In the genomic region with DNA sequence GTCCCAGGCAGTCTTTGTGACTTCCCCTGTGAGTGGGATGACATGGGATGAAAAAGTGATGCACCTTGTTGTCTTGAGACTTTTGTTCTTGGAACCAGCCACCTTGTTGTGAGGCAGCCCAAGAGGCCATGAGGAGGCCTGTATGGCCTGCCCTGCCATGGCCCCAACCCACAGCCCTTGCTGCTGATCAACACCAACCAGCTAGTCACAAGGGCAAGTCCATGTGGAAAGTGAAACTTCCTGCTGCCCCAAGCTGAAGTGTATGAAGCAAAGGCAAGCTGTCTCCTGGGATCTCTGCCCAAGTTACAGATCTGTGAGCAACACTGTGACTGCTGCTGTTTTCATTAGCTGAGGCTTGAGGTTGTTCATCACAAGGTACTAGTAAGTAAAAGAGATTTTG, we compare ENCODE assay signal across 15 cellular contexts. TPM values are rescaled to one million over a fixed set of nuclear protein-coding genes. Genes with fewer than 3 reads are reported as not detected.
A peak's percentile ranks its signal among the peaks of the same experiment; 100 is the strongest.
DNase-seq lines count a peak whose midpoint lies in the region; ATAC-seq and TF ChIP-seq lines count a peak whose summit lies in the region.
"Had no signal": no experiment of that assay in that cellular context is flagged by ENCODE, and none has a peak within 500 bp of the region (broad histone marks: within the 10 kb centered on the region; RNA-seq: fewer than 3 reads in every experiment).

No MANE protein-coding gene starts in this region.

- H3K36me3 ChIP-seq in upper lobe of right lung = no peaks in the 10 kb centered on the region
- H3K36me3 ChIP-seq: gastrocnemius medialis had no signal

- no peak for TF ChIP-seq CTCF in upper lobe of right lung (IDR thresholded peaks at IDR 0.05)

- peak; percentile 51 for ATAC-seq in activated naive CD8-positive, alpha-beta T cell treated with anti-CD3 and anti-CD28 coated beads, Interleukin-2, amount 10 ng/mL, durations not matched to agents 7 days and 5 days (ENCODE audit: low read depth)
- ATAC-seq in activated CD8-positive, alpha-beta memory T cell treated with anti-CD3 and anti-CD28 coated beads, Interleukin-2, amount 10 ng/mL, durations not matched to agents 7 days and 5 days = no peak
- peak; percentile 44 for ATAC-seq in upper lobe of right lung
- ATAC-seq: gastrocnemius medialis had no signal

- no peaks in the 10 kb centered on the region for H3K36me3 Mint-ChIP-seq in activated naive CD8-positive, alpha-beta T cell treated with anti-CD3 and anti-CD28 coated beads, Interleukin-2, amount 10 ng/mL, durations not matched to agents 7 days and 5 days
- H3K36me3 Mint-ChIP-seq in activated naive CD8-positive, alpha-beta T cell treated with anti-CD3 and anti-CD28 coated beads for 36 hours = no peaks in the 10 kb centered on the region
- no peaks in the 10 kb centered on the region for H3K36me3 Mint-ChIP-seq in activated CD8-positive, alpha-beta memory T cell treated with anti-CD3 and anti-CD28 coated beads, Interleukin-2, amount 10 ng/mL, durations not matched to agents 7 days and 5 days

- CTCF ChIA-PET in activated CD8-positive, alpha-beta memory T cell treated with anti-CD3 and anti-CD28 coated beads, Interleukin-2, amount 10 ng/mL, durations not matched to agents 7 days and 5 days (lab: Charles Lee) = no interaction called here

- no peak overlapping the region for H3K27ac ChIP-seq in upper lobe of right lung
- H3K27ac ChIP-seq: gastrocnemius medialis, VCaP had no signal

- no peaks in the 10 kb centered on the region for H3K4me1 ChIP-seq in upper lobe of right lung
- H3K4me1 ChIP-seq: gastrocnemius medialis had no signal

- H3K4me3 Mint-ChIP-seq in activated naive CD8-positive, alpha-beta T cell treated with anti-CD3 and anti-CD28 coated beads, Interleukin-2, amount 10 ng/mL, durations not matched to agents 7 days and 5 days = no peak overlapping the region
- H3K4me3 Mint-ChIP-seq in activated naive CD8-positive, alpha-beta T cell treated with anti-CD3 and anti-CD28 coated beads for 36 hours = no peak overlapping the region
- H3K4me3 Mint-ChIP-seq in activated CD8-positive, alpha-beta memory T cell treated with anti-CD3 and anti-CD28 coated beads, Interleukin-2, amount 10 ng/mL, durations not matched to agents 7 days and 5 days = no peak overlapping the region
- H3K4me3 Mint-ChIP-seq: B cell had no signal

- no peaks in the 10 kb centered on the region for H3K9me3 Mint-ChIP-seq in activated naive CD8-positive, alpha-beta T cell treated with anti-CD3 and anti-CD28 coated beads, Interleukin-2, amount 10 ng/mL, durations not matched to agents 7 days and 5 days
- no peaks in the 10 kb centered on the region for H3K9me3 Mint-ChIP-seq in activated naive CD8-positive, alpha-beta T cell treated with anti-CD3 and anti-CD28 coated beads for 36 hours
- H3K9me3 Mint-ChIP-seq in activated CD8-positive, alpha-beta memory T cell treated with anti-CD3 and anti-CD28 coated beads, Interleukin-2, amount 10 ng/mL, durations not matched to agents 7 days and 5 days (ENCODE audit: low read depth) = no peaks in the 10 kb centered on the region

- peaks cover 5% of the 10 kb centered on the region for H3K27me3 Mint-ChIP-seq in activated naive CD8-positive, alpha-beta T cell treated with anti-CD3 and anti-CD28 coated beads, Interleukin-2, amount 10 ng/mL, durations not matched to agents 7 days and 5 days
- H3K27me3 Mint-ChIP-seq in activated naive CD8-positive, alpha-beta T cell treated with anti-CD3 and anti-CD28 coated beads for 36 hours = no peaks in the 10 kb centered on the region
- peaks cover 11% of the 10 kb centered on the region for H3K27me3 Mint-ChIP-seq in activated CD8-positive, alpha-beta memory T cell treated with anti-CD3 and anti-CD28 coated beads, Interleukin-2, amount 10 ng/mL, durations not matched to agents 7 days and 5 days

- peaks cover 24% of the 10 kb centered on the region for H3K4me1 Mint-ChIP-seq in activated naive CD8-positive, alpha-beta T cell treated with anti-CD3 and anti-CD28 coated beads, Interleukin-2, amount 10 ng/mL, durations not matched to agents 7 days and 5 days
- peaks cover 25% of the 10 kb centered on the region for H3K4me1 Mint-ChIP-seq in activated naive CD8-positive, alpha-beta T cell treated with anti-CD3 and anti-CD28 coated beads for 36 hours
- peaks cover 8% of the 10 kb centered on the region for H3K4me1 Mint-ChIP-seq in activated CD8-positive, alpha-beta memory T cell treated with anti-CD3 and anti-CD28 coated beads, Interleukin-2, amount 10 ng/mL, durations not matched to agents 7 days and 5 days
- H3K4me1 Mint-ChIP-seq: B cell had no signal

- DNase-seq in activated naive CD8-positive, alpha-beta T cell treated with anti-CD3 and anti-CD28 coated beads, Interleukin-2, amount 10 ng/mL, durations not matched to agents 7 days and 5 days = no peak
- DNase-seq in activated naive CD8-positive, alpha-beta T cell treated with anti-CD3 and anti-CD28 coated beads for 36 hours = no peak
- peak; percentile 39 for DNase-seq in activated CD8-positive, alpha-beta memory T cell treated with anti-CD3 and anti-CD28 coated beads, Interleukin-2, amount 10 ng/mL, durations not matched to agents 7 days and 5 days
- DNase-seq in foreskin melanocyte (peak; percentile 9), upper lobe of right lung (no peak), NCI-H2196 treated with DMSO at 0.1 percent for 48 hours (lab: John Stamatoyannopoulos, UW; ENCODE audit: unreplicated experiment) (no peak), islet precursor cell (no peak), HUDEP-2 (lab: John Stamatoyannopoulos, UW; ENCODE audit: unreplicated experiment in 76 of 76) (no peak)
- DNase-seq: activated T-cell treated with anti-CD3 and anti-CD28 coated beads for 4 hours, amygdala, gastrocnemius medialis, KBM-7, NCI-H187 treated with DMSO at 0.1 percent for 48 hours had no signal

- no peak overlapping the region for H3K27ac Mint-ChIP-seq in activated naive CD8-positive, alpha-beta T cell treated with anti-CD3 and anti-CD28 coated beads, Interleukin-2, amount 10 ng/mL, durations not matched to agents 7 days and 5 days
- H3K27ac Mint-ChIP-seq in activated naive CD8-positive, alpha-beta T cell treated with anti-CD3 and anti-CD28 coated beads for 36 hours = no peak overlapping the region
- no peak overlapping the region for H3K27ac Mint-ChIP-seq in activated CD8-positive, alpha-beta memory T cell treated with anti-CD3 and anti-CD28 coated beads, Interleukin-2, amount 10 ng/mL, durations not matched to agents 7 days and 5 days
- H3K27ac Mint-ChIP-seq: B cell had no signal

- POLR2A ChIA-PET in activated naive CD8-positive, alpha-beta T cell treated with anti-CD3 and anti-CD28 coated beads, Interleukin-2, amount 10 ng/mL, durations not matched to agents 7 days and 5 days (lab: Charles Lee) = no interaction called here

- H3K9me3 ChIP-seq in upper lobe of right lung = no peaks in the 10 kb centered on the region
- H3K9me3 ChIP-seq: gastrocnemius medialis had no signal

- H3K27me3 ChIP-seq in upper lobe of right lung = peaks cover 19% of the 10 kb centered on the region

- H3K4me3 ChIP-seq in upper lobe of right lung = no peak overlapping the region
- H3K4me3 ChIP-seq: gastrocnemius medialis had no signal

- intact Hi-C loops in upper lobe of right lung (cut with DNase I) = no loop called here

RNA-seq across cellular contexts. Expression of gene TMEM18, which starts 21.6 kb away (rescaled TPM):
- 10 to 100 TPM; 30.4 to 31.3 TPM for total RNA-seq in activated naive CD8-positive, alpha-beta T cell treated with anti-CD3 and anti-CD28 coated beads, Interleukin-2, amount 10 ng/mL, durations not matched to agents 7 days and 5 days
- 10 to 100 TPM; 32.6 to 34.5 TPM for total RNA-seq in activated naive CD8-positive, alpha-beta T cell treated with anti-CD3 and anti-CD28 coated beads for 36 hours
- total RNA-seq in activated CD8-positive, alpha-beta memory T cell treated with anti-CD3 and anti-CD28 coated beads, Interleukin-2, amount 10 ng/mL, durations not matched to agents 7 days and 5 days = 10 to 100 TPM; 22.1 to 25.6 TPM
- total RNA-seq in upper lobe of right lung = 21.3 TPM

Comparison
In these comparisons a context has a peak if more than half of its experiments do, and no peak if none do; other contexts are left out.
1. DNase-seq: peak in activated CD8-positive, alpha-beta memory T cell treated with anti-CD3 and anti-CD28 coated beads, Interleukin-2, amount 10 ng/mL, durations not matched to agents 7 days and 5 days (single experiment) and foreskin melanocyte (single experiment); none in activated naive CD8-positive, alpha-beta T cell treated with anti-CD3 and anti-CD28 coated beads, Interleukin-2, amount 10 ng/mL, durations not matched to agents 7 days and 5 days (single experiment), activated naive CD8-positive, alpha-beta T cell treated with anti-CD3 and anti-CD28 coated beads for 36 hours (single experiment), upper lobe of right lung (single experiment), NCI-H2196 treated with DMSO at 0.1 percent for 48 hours (single experiment), islet precursor cell (single experiment) and HUDEP-2 (0 of 76).